ENCODE assay signal across 14 cellular contexts in the genomic region with DNA sequence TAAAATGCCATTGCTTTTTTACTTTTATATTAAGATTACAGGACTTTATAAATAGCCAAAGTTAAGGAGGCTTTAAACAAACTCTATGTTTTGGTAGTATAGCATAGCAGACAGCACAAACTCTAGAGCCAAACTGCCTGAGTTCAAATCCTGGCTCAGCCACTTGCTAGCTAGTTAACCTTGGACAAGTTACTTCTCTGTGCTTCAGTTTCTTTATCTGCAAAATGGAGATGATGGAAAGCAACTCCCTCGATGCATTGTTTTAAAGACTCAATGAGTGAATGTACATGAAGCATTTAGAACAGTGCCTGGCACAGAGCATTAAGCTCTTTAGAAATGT. TPM values are rescaled to one million over a fixed set of nuclear protein-coding genes. Genes with fewer than 3 reads are reported as not detected.
A peak's percentile ranks its signal among the peaks of the same experiment; 100 is the strongest.
DNase-seq lines count a peak whose midpoint lies in the region; ATAC-seq and TF ChIP-seq lines count a peak whose summit lies in the region.
"Had no signal": no experiment of that assay in that cellular context is flagged by ENCODE, and none has a peak within 500 bp of the region (broad histone marks: within the 10 kb centered on the region; RNA-seq: fewer than 3 reads in every experiment).

No MANE protein-coding gene starts in this region.

- H3K9me2 ChIP-seq in neural cell (ENCODE audit: insufficient read depth, low read length), result no peaks in the 10 kb centered on the region

- TF ChIP-seq RAD21 in neural cell (conservative IDR thresholded peaks at IDR 0.05), result no peak

- TF ChIP-seq EP300 in neural cell (conservative IDR thresholded peaks at IDR 0.05; ENCODE audit: poor library complexity, severe bottlenecking), result no peak

- DNase-seq in HT-29 (ENCODE audit: low spot score), result peak; percentile 21
- no peak for DNase-seq in stimulated activated naive B cell treated with anti-CD40 and anti-IgM and Interleukin-4, amounts not matched to agents 10 μg/mL and 1 μg/mL and 100 μg/mL, for 72 hours
- DNase-seq: CD8-positive, alpha-beta T cell had no signal

- H3K27me3 Mint-ChIP-seq in activated T-helper 17 cell treated with anti-CD3 and anti-CD28 coated beads, Interleukin-2, amount 50 U/mL, for 72 hours, result peaks cover 36% of the 10 kb centered on the region
- peaks cover 25 to 27% of the 10 kb centered on the region in 2 donors for H3K27me3 Mint-ChIP-seq in stimulated activated naive B cell treated with anti-CD40 and anti-IgM and Interleukin-4, amounts not matched to agents 10 μg/mL and 1 μg/mL and 100 μg/mL, for 72 hours

- no peaks in the 10 kb centered on the region for H3F3A ChIP-seq in neural cell (ENCODE audit: insufficient read depth, low read length, poor library complexity, severe bottlenecking)

- H3K4me1 Mint-ChIP-seq in activated T-helper 17 cell treated with anti-CD3 and anti-CD28 coated beads, Interleukin-2, amount 50 U/mL, for 72 hours, result no peaks in the 10 kb centered on the region
- no peaks in the 10 kb centered on the region for H3K4me1 Mint-ChIP-seq in stimulated activated naive B cell treated with anti-CD40 and anti-IgM and Interleukin-4, amounts not matched to agents 10 μg/mL and 1 μg/mL and 100 μg/mL, for 72 hours

- no peaks in the 10 kb centered on the region for H3K36me3 Mint-ChIP-seq in activated T-helper 17 cell treated with anti-CD3 and anti-CD28 coated beads, Interleukin-2, amount 50 U/mL, for 72 hours (ENCODE audit: low read depth)
- H3K36me3 Mint-ChIP-seq in stimulated activated naive B cell treated with anti-CD40 and anti-IgM and Interleukin-4, amounts not matched to agents 10 μg/mL and 1 μg/mL and 100 μg/mL, for 72 hours, result no peaks in the 10 kb centered on the region
- H3K36me3 Mint-ChIP-seq: CD8-positive, alpha-beta T cell had no signal

- ATAC-seq in activated T-helper 17 cell treated with anti-CD3 and anti-CD28 coated beads, Interleukin-2, amount 50 U/mL, for 72 hours (replicated peaks), result peak; percentile 18
- ATAC-seq in stimulated activated naive B cell treated with anti-CD40 and anti-IgM and Interleukin-4, amounts not matched to agents 10 μg/mL and 1 μg/mL and 100 μg/mL, for 72 hours (replicated peaks), result no peak
- no peak for ATAC-seq in GM18868 (IDR thresholded peaks at IDR 0.05; ENCODE audit: unreplicated experiment)
- ATAC-seq in GM21786 (IDR thresholded peaks at IDR 0.05; ENCODE audit: unreplicated experiment), result no peak
- ATAC-seq: CD8-positive, alpha-beta T cell had no signal

- TF ChIP-seq CTCF in 22Rv1 (IDR thresholded peaks at IDR 0.05) (peak; percentile 47), neural cell (IDR thresholded peaks at IDR 0.05; ENCODE audit: poor library complexity, severe bottlenecking) (peak; percentile 23)

- H3K36me3 ChIP-seq in neural cell (ENCODE audit: insufficient read depth, low read length), result no peaks in the 10 kb centered on the region
- H3K36me3 ChIP-seq: SJCRH30 had no signal

- H3K79me2 ChIP-seq in neural cell (replicated peaks; ENCODE audit: insufficient read depth, low read length), result no peaks in the 10 kb centered on the region

- no peaks in the 10 kb centered on the region for H3K9me3 ChIP-seq in neural cell (ENCODE audit: low read length)
- H3K9me3 ChIP-seq: SJCRH30 had no signal

- no peak overlapping the region for H3K4me2 ChIP-seq in neural cell (ENCODE audit: low read length)

- H3K27me3 ChIP-seq in neural cell (ENCODE audit: insufficient read depth, low read depth, low read length), result no peaks in the 10 kb centered on the region

- no peak overlapping the region for H3K27ac Mint-ChIP-seq in activated T-helper 17 cell treated with anti-CD3 and anti-CD28 coated beads, Interleukin-2, amount 50 U/mL, for 72 hours
- H3K27ac Mint-ChIP-seq in stimulated activated naive B cell treated with anti-CD40 and anti-IgM and Interleukin-4, amounts not matched to agents 10 μg/mL and 1 μg/mL and 100 μg/mL, for 72 hours, result no peak overlapping the region
- H3K27ac Mint-ChIP-seq: CD8-positive, alpha-beta T cell had no signal

- H4K20me1 ChIP-seq in neural cell (ENCODE audit: insufficient read depth), result no peaks in the 10 kb centered on the region

- no peak overlapping the region for H3K4me3 Mint-ChIP-seq in activated T-helper 17 cell treated with anti-CD3 and anti-CD28 coated beads, Interleukin-2, amount 50 U/mL, for 72 hours
- no peak overlapping the region for H3K4me3 Mint-ChIP-seq in stimulated activated naive B cell treated with anti-CD40 and anti-IgM and Interleukin-4, amounts not matched to agents 10 μg/mL and 1 μg/mL and 100 μg/mL, for 72 hours
- H3K4me3 Mint-ChIP-seq: CD8-positive, alpha-beta T cell had no signal

- H2AFZ ChIP-seq in neural cell (ENCODE audit: low read depth, low read length), result no peak overlapping the region

- H3K4me3 ChIP-seq in neural cell (ENCODE audit: low read length), result no peak overlapping the region
- H3K4me3 ChIP-seq: GM12878, K562, SJCRH30 had no signal

- H3K9me3 Mint-ChIP-seq in activated T-helper 17 cell treated with anti-CD3 and anti-CD28 coated beads, Interleukin-2, amount 50 U/mL, for 72 hours, result no peaks in the 10 kb centered on the region
- no peaks in the 10 kb centered on the region for H3K9me3 Mint-ChIP-seq in stimulated activated naive B cell treated with anti-CD40 and anti-IgM and Interleukin-4, amounts not matched to agents 10 μg/mL and 1 μg/mL and 100 μg/mL, for 72 hours
- H3K9me3 Mint-ChIP-seq: CD8-positive, alpha-beta T cell had no signal

- no peak overlapping the region for H3K9ac ChIP-seq in neural cell (ENCODE audit: low read length)

- H3K27ac ChIP-seq in 22Rv1 (no peak overlapping the region), neural cell (ENCODE audit: low read length) (no peak overlapping the region)
- H3K27ac ChIP-seq: SJCRH30 had no signal

TF ChIP-seq in neural cell, 6 proteins besides CTCF, POLR2A, EP300 and RAD21:
- no peak for TF ChIP-seq POLR2AphosphoS5 (IDR thresholded peaks at IDR 0.05)
- no peak for TF ChIP-seq MXI1 (conservative IDR thresholded peaks at IDR 0.05; ENCODE audit: poor library complexity, severe bottlenecking)
- TF ChIP-seq TAF1 (IDR thresholded peaks at IDR 0.05; ENCODE audit: low read depth), result no peak
- peak; percentile 35 for TF ChIP-seq SMC3 (conservative IDR thresholded peaks at IDR 0.05; ENCODE audit: poor library complexity)
- no peak for TF ChIP-seq EZH2 (IDR thresholded peaks at IDR 0.05; ENCODE audit: borderline replicate concordance, insufficient read depth, low read length, poor library complexity, severe bottlenecking)

RNA-seq across cellular contexts. Expression of a gene that starts 21.3 kb away (rescaled TPM):
- not detected in 2 replicates for total RNA-seq in HT-29 (2014; rRNA removed; shearing (Covaris generic))
- total RNA-seq in activated T-helper 17 cell treated with anti-CD3 and anti-CD28 coated beads, Interleukin-2, amount 50 U/mL, for 72 hours, result not detected
- polyA plus RNA-seq in neural cell, result not detected in 2 replicates
- polyA minus RNA-seq in neural cell, result not detected in 2 replicates
- total RNA-seq: Calu3; CD8-positive, alpha-beta T cell; H1; SJCRH30 had no signal
- polyA plus RNA-seq: BJ, GM12878, H1, K562 had no signal

RNA-seq across cellular contexts. Expression of a gene that starts 30.9 kb away (rescaled TPM):
- total RNA-seq in HT-29 (2014; rRNA removed; shearing (Covaris generic)), result not detected in 2 replicates
- not detected for total RNA-seq in activated T-helper 17 cell treated with anti-CD3 and anti-CD28 coated beads, Interleukin-2, amount 50 U/mL, for 72 hours
- not detected in 2 replicates for polyA plus RNA-seq in neural cell
- not detected in 2 replicates for polyA minus RNA-seq in neural cell
- total RNA-seq: Calu3; CD8-positive, alpha-beta T cell; H1; SJCRH30 had no signal
- polyA plus RNA-seq: BJ, GM12878, H1, K562 had no signal

RNA-seq across cellular contexts. Expression of a gene that starts 36.3 kb away (rescaled TPM):
- total RNA-seq in HT-29 (2014; rRNA removed; shearing (Covaris generic)), result 2.0 and 3.3 TPM in 2 replicates
- under 1 TPM in 1 of 2 donors, not detected in 1; 0.04 TPM for total RNA-seq in activated T-helper 17 cell treated with anti-CD3 and anti-CD28 coated beads, Interleukin-2, amount 50 U/mL, for 72 hours
- 22.8 and 32.7 TPM in 2 replicates for polyA plus RNA-seq in neural cell
- polyA minus RNA-seq in neural cell, result 83.3 and 94.8 TPM in 2 replicates
- total RNA-seq: CD8-positive, alpha-beta T cell; K562 had no signal
- polyA plus RNA-seq: K562 had no signal

RNA-seq across cellular contexts. Expression of a gene that starts 38.0 kb away (rescaled TPM):
- total RNA-seq in HT-29 (2014; rRNA removed; shearing (Covaris generic)), result not detected in 2 replicates
- total RNA-seq in activated T-helper 17 cell treated with anti-CD3 and anti-CD28 coated beads, Interleukin-2, amount 50 U/mL, for 72 hours, result not detected
- not detected in 2 replicates for polyA plus RNA-seq in neural cell
- not detected in 2 replicates for polyA minus RNA-seq in neural cell
- total RNA-seq: Calu3; CD8-positive, alpha-beta T cell; H1 had no signal
- polyA plus RNA-seq: BJ, GM12878, H1, K562 had no signal
